ENCODE assay signal across 25 cellular contexts in genomic region chr2:28325173-28325566, GRCh38.
DNase-seq lines count a peak whose midpoint lies in the region; ATAC-seq and TF ChIP-seq lines count a peak whose summit lies in the region.
"Had no signal": no experiment of that assay in that cellular context is flagged by ENCODE, and none has a peak within 500 bp of the region (broad histone marks: within the 10 kb centered on the region; RNA-seq: fewer than 3 reads in every experiment).

No MANE protein-coding gene starts in this region.

- H3K27me3 Mint-ChIP-seq in WTC11 (ENCODE audit: low read depth): no peaks in the 10 kb centered on the region
- H3K27me3 Mint-ChIP-seq: activated naive CD8-positive, alpha-beta T cell; CD4-positive, alpha-beta memory T cell; type B pancreatic cell had no signal

- POLR2A ChIA-PET in WTC11 (lab: Charles Lee): no interaction called here

- H3K9me3 Mint-ChIP-seq in WTC11: no peaks in the 10 kb centered on the region
- H3K9me3 Mint-ChIP-seq: CD4-positive, alpha-beta memory T cell; type B pancreatic cell had no signal

- H3K4me3 ChIP-seq in dorsolateral prefrontal cortex: no peak overlapping the region
- H3K4me3 ChIP-seq: ascending aorta, GM23248, psoas muscle, SK-N-MC had no signal

- CTCF ChIA-PET in WTC11 (lab: Charles Lee): no interaction called here

- intact Hi-C loops in dorsolateral prefrontal cortex (cut with DNase I): no loop called here

- peak; percentile 60 for DNase-seq in NCI-H2171 treated with DMSO at 0.1 percent for 48 hours (lab: John Stamatoyannopoulos, UW)
- no peak for DNase-seq in NCI-H2171 (lab: John Stamatoyannopoulos, UW)
- no peak for DNase-seq in WTC11 (ENCODE audit: low spot score)
- peak; percentile 81 for DNase-seq in mesenteric fat pad (ENCODE audit: low spot score)
- no peak for DNase-seq in substantia nigra (lab: John Stamatoyannopoulos, UW)
- DNase-seq in dorsolateral prefrontal cortex: no peak
- DNase-seq: 8988T; activated CD8-positive, alpha-beta memory T cell treated with anti-CD3 and anti-CD28 coated beads, Interleukin-2, amount 50 U/mL, for 4 hours; caudate nucleus; CD4-positive, alpha-beta memory T cell; DMS153; GM23248; Kasumi-1; mammary epithelial cell; NCI-H187; NCI-H345; RPMI8226; T-helper 2 cell had no signal

- H3K36me3 Mint-ChIP-seq in WTC11: no peaks in the 10 kb centered on the region
- H3K36me3 Mint-ChIP-seq: type B pancreatic cell had no signal

- H3K27ac ChIP-seq in substantia nigra (ENCODE audit: low read depth, low read length, poor library complexity, severe bottlenecking) (no peak overlapping the region), dorsolateral prefrontal cortex (no peak overlapping the region)
- H3K27ac ChIP-seq: ascending aorta, GM23248, psoas muscle, SK-N-MC had no signal

- H3K4me1 Mint-ChIP-seq in WTC11: peaks cover 39% of the 10 kb centered on the region

- H3K4me3 Mint-ChIP-seq in WTC11: no peak overlapping the region
- H3K4me3 Mint-ChIP-seq: activated naive CD8-positive, alpha-beta T cell; CD4-positive, alpha-beta memory T cell; type B pancreatic cell had no signal

- no peaks in the 10 kb centered on the region for H3K27me3 ChIP-seq in dorsolateral prefrontal cortex
- H3K27me3 ChIP-seq: ascending aorta had no signal

- no peak for TF ChIP-seq CTCF in WTC11 (IDR thresholded peaks at IDR 0.05)
- no peak for TF ChIP-seq CTCF in dorsolateral prefrontal cortex (IDR thresholded peaks at IDR 0.05 in 54 of 56, conservative IDR thresholded peaks at IDR 0.05 in 2 of 56; ENCODE audit: low read depth in 1 of 56, partially characterized antibody in 56 of 56)

- H3K27ac Mint-ChIP-seq in WTC11: no peak overlapping the region
- H3K27ac Mint-ChIP-seq: activated naive CD8-positive, alpha-beta T cell; type B pancreatic cell had no signal

- ATAC-seq in HG03432 (IDR thresholded peaks at IDR 0.05; ENCODE audit: unreplicated experiment): peak; percentile 8
- ATAC-seq in WTC11: no peak
- ATAC-seq in HG02623 (IDR thresholded peaks at IDR 0.05; ENCODE audit: unreplicated experiment): no peak
- ATAC-seq: psoas muscle had no signal

TF ChIP-seq in WTC11, 78 proteins besides CTCF, POLR2A, EP300 and RAD21:
- TF ChIP-seq ZNF121 (CRISPR knock-in tag; IDR thresholded peaks at IDR 0.05): peak; percentile 56; the same call in 1 of the 2 replicates
- no peak for TF ChIP-seq CREM (CRISPR knock-in tag; IDR thresholded peaks at IDR 0.05)
- TF ChIP-seq ZNF423 (CRISPR knock-in tag; IDR thresholded peaks at IDR 0.05): no peak
- TF ChIP-seq IRF1 (CRISPR knock-in tag; IDR thresholded peaks at IDR 0.05): no peak
- TF ChIP-seq FOXP4 (CRISPR knock-in tag; IDR thresholded peaks at IDR 0.05): no peak

Comparison
In these comparisons a context has a peak if more than half of its experiments do, and no peak if none do; other contexts are left out.
1. DNase-seq: peak in NCI-H2171 treated with DMSO at 0.1 percent for 48 hours (single experiment) and mesenteric fat pad (single experiment); none in NCI-H2171 (single experiment), WTC11 (single experiment), substantia nigra (0 of 49) and dorsolateral prefrontal cortex (0 of 10).